18 cellular contexts compared by ENCODE assay signal in genomic region chr3:23112491-23112890, GRCh38.
DNase-seq lines count a peak whose midpoint lies in the region; ATAC-seq and TF ChIP-seq lines count a peak whose summit lies in the region.
"Had no signal": no experiment of that assay in that cellular context is flagged by ENCODE, and none has a peak within 500 bp of the region (broad histone marks: within the 10 kb centered on the region; RNA-seq: fewer than 3 reads in every experiment).

No MANE protein-coding gene starts in this region.

- H3K23me2 ChIP-seq in H9 (ENCODE audit: insufficient read length, low read depth, low read length, poor library complexity, severe bottlenecking), result no peaks in the 10 kb centered on the region

- peaks cover 2% of the 10 kb centered on the region; the same call in 1 of the 2 replicates for H3K4me1 ChIP-seq in H9 (ENCODE audit: insufficient read depth, low read length)
- peaks cover 0 to 5% of the 10 kb centered on the region in 2 donors for H3K4me1 ChIP-seq in esophagus (ENCODE audit: control insufficient read depth in 2 of 2, insufficient read depth in 2 of 2, low read length in 1 of 2)
- peaks cover 7% of the 10 kb centered on the region for H3K4me1 ChIP-seq in psoas muscle

- TF ChIP-seq CTCF in H9 (conservative IDR thresholded peaks at IDR 0.05) (no peak), psoas muscle (IDR thresholded peaks at IDR 0.05) (no peak)

- no peak overlapping the region for H2BK12ac ChIP-seq in H9 (ENCODE audit: insufficient read length, low read depth, low read length)

- H3K4me3 ChIP-seq in esophagus (ENCODE audit: low read depth in 1 of 2, low read length in 2 of 2) (no peak overlapping the region), psoas muscle (no peak overlapping the region)
- H3K4me3 ChIP-seq: spleen had no signal

- H3K27me3 ChIP-seq in H9 (ENCODE audit: insufficient read depth, low read length), result no peaks in the 10 kb centered on the region
- H3K27me3 ChIP-seq in esophagus (ENCODE audit: control insufficient read depth in 1 of 2, insufficient read depth in 2 of 2, low read length in 2 of 2), result no peaks in the 10 kb centered on the region
- no peaks in the 10 kb centered on the region for H3K27me3 ChIP-seq in psoas muscle (ENCODE audit: insufficient read depth in 3 of 3, low read length in 2 of 3)
- H3K27me3 ChIP-seq: brain microvascular endothelial cell, spleen had no signal

- H2BK120ac ChIP-seq in H9 (ENCODE audit: low read depth, low read length, poor library complexity, severe bottlenecking), result no peak overlapping the region

- H3K4me1 Mint-ChIP-seq in H9, result peaks cover 11% of the 10 kb centered on the region in 2 experiments

- no peaks in the 10 kb centered on the region for H4K20me1 ChIP-seq in H9 (ENCODE audit: control insufficient read depth, insufficient read depth, insufficient read length)

- H2AK5ac ChIP-seq in H9 (ENCODE audit: insufficient read length, low read length), result no peak overlapping the region

- H3T11ph ChIP-seq in H9 (ENCODE audit: low read length), result no peak overlapping the region

- H3K79me2 ChIP-seq in H9 (ENCODE audit: insufficient read depth, low read length), result no peaks in the 10 kb centered on the region

- no CpG with 5 or more reads among the region's 1 CpG for WGBS in H9 (ENCODE audit: extremely low coverage, insufficient read length, low lambda C conversion rate)
- 49 to 67% methylated on average over 1 of the region's 1 CpG for WGBS in esophagus, 2 donors
- WGBS in psoas muscle, 3 donors, result 64 to 79% (median 75%) methylated on average over 1 of the region's 1 CpG

- H3K4me3 Mint-ChIP-seq in H9, result no peak overlapping the region
- H3K4me3 Mint-ChIP-seq: activated CD8-positive, alpha-beta T cell treated with anti-CD3 and anti-CD28 coated beads, Interleukin-2, amount 10 ng/mL, durations not matched to agents 7 days and 5 days; activated naive CD8-positive, alpha-beta T cell treated with anti-CD3 and anti-CD28 coated beads, Interleukin-2, amount 10 ng/mL, durations not matched to agents 7 days and 5 days; activated T-cell treated with anti-CD3 and anti-CD28 coated beads, Interleukin-2, amount 50 U/mL, for 72 hours; naive B cell had no signal

- H3K9me3 ChIP-seq in H9 (ENCODE audit: control insufficient read depth, low read depth, low read length), result no peaks in the 10 kb centered on the region
- H3K9me3 ChIP-seq in esophagus (ENCODE audit: control insufficient read depth in 2 of 2, insufficient read depth in 1 of 2, low read depth in 1 of 2, low read length in 1 of 2), result no peaks in the 10 kb centered on the region
- H3K9me3 ChIP-seq in psoas muscle, result peaks cover 3% of the 10 kb centered on the region
- H3K9me3 ChIP-seq: spleen had no signal

- H3K9me3 Mint-ChIP-seq in H9, result peaks cover 0 to 3% of the 10 kb centered on the region in 2 experiments; a peak in 1 of 5 replicates
- H3K9me3 Mint-ChIP-seq: activated naive CD8-positive, alpha-beta T cell treated with anti-CD3 and anti-CD28 coated beads, Interleukin-2, amount 10 ng/mL, durations not matched to agents 7 days and 5 days; activated T-cell treated with anti-CD3 and anti-CD28 coated beads, Interleukin-2, amount 50 U/mL, for 72 hours; naive B cell had no signal

- peak overlapping the region; percentile 69 for H2BK5ac ChIP-seq in H9 (ENCODE audit: insufficient read length, low read length)

- H3K4ac ChIP-seq in H9 (ENCODE audit: low read depth, low read length), result no peak overlapping the region

- H3K27ac Mint-ChIP-seq in H9, result no peak overlapping the region
- H3K27ac Mint-ChIP-seq: activated CD8-positive, alpha-beta T cell treated with anti-CD3 and anti-CD28 coated beads, Interleukin-2, amount 10 ng/mL, durations not matched to agents 7 days and 5 days; activated naive CD8-positive, alpha-beta T cell treated with anti-CD3 and anti-CD28 coated beads, Interleukin-2, amount 10 ng/mL, durations not matched to agents 7 days and 5 days; activated T-cell treated with anti-CD3 and anti-CD28 coated beads, Interleukin-2, amount 50 U/mL, for 72 hours had no signal

- H3K18ac ChIP-seq in H9 (ENCODE audit: insufficient read length, low read depth, low read length), result no peak overlapping the region

- H4K91ac ChIP-seq in H9 (ENCODE audit: insufficient read length, low read depth, low read length), result no peak overlapping the region

- intact Hi-C loops in psoas muscle (cut with DNase I), result no loop called here

- H3K23ac ChIP-seq in H9 (ENCODE audit: insufficient read length, low read depth, low read length), result no peak overlapping the region

- H2BK20ac ChIP-seq in H9 (ENCODE audit: low read depth, low read length, poor library complexity, severe bottlenecking), result no peak overlapping the region

- H3K4me2 ChIP-seq in H9 (ENCODE audit: insufficient read depth, insufficient read length, low read length), result no peak overlapping the region

- ATAC-seq in psoas muscle (peak; percentile 65 to 88 (median 76)), GM19397 (IDR thresholded peaks at IDR 0.05; ENCODE audit: unreplicated experiment) (no peak), HG03442 (IDR thresholded peaks at IDR 0.05; ENCODE audit: unreplicated experiment) (no peak)
- ATAC-seq: activated CD8-positive, alpha-beta T cell treated with anti-CD3 and anti-CD28 coated beads, Interleukin-2, amount 10 ng/mL, durations not matched to agents 7 days and 5 days; activated T-cell treated with anti-CD3 and anti-CD28 coated beads, Interleukin-2, amount 50 U/mL, for 72 hours had no signal

- H3K14ac ChIP-seq in H9 (ENCODE audit: insufficient read depth, low read length), result 0 out of 2 replicates have a peak overlapping the region, but pooled peaks have one; percentile 55

- H3K27ac ChIP-seq in H9 (ENCODE audit: insufficient read length, low read depth, low read length) (no peak overlapping the region), esophagus (ENCODE audit: low read depth in 2 of 2, low read length in 1 of 2) (peak overlapping the region; percentile 34 to 70), psoas muscle (no peak overlapping the region)
- H3K27ac ChIP-seq: brain microvascular endothelial cell, spleen had no signal

- H3K79me1 ChIP-seq in H9 (ENCODE audit: insufficient read depth, low read depth, low read length, poor library complexity, severe bottlenecking), result no peaks in the 10 kb centered on the region

- no peak overlapping the region for H3K9ac ChIP-seq in H9 (ENCODE audit: extremely low read depth, insufficient read length, low read length)

- H3K36me3 ChIP-seq in esophagus (ENCODE audit: control insufficient read depth in 2 of 2, insufficient read depth in 2 of 2, low read length in 1 of 2), result no peaks in the 10 kb centered on the region
- no peaks in the 10 kb centered on the region for H3K36me3 ChIP-seq in psoas muscle (ENCODE audit: insufficient read depth in 1 of 2, low read depth in 1 of 2)
- H3K36me3 ChIP-seq: brain microvascular endothelial cell, spleen had no signal

- no peak overlapping the region for H2AFZ ChIP-seq in H9 (ENCODE audit: low read length)

- no peak overlapping the region for H2BK15ac ChIP-seq in H9 (ENCODE audit: low read depth, low read length)

- H3K56ac ChIP-seq in H9 (ENCODE audit: insufficient read length, low read depth, low read length), result no peak overlapping the region

- DNase-seq in H9 (peak; percentile 60), OCI-M1 (lab: John Stamatoyannopoulos, UW) (peak; percentile 52), psoas muscle (peak in 1 of 2 donors; percentile 25), A172 (ENCODE audit: low spot score) (no peak)
- DNase-seq: activated CD4-positive, CD25-positive, alpha-beta regulatory T cell; activated CD8-positive, alpha-beta T cell treated with anti-CD3 and anti-CD28 coated beads, Interleukin-2, amount 10 ng/mL, durations not matched to agents 7 days and 5 days; activated naive CD8-positive, alpha-beta T cell treated with anti-CD3 and anti-CD28 coated beads, Interleukin-2, amount 10 ng/mL, durations not matched to agents 7 days and 5 days; activated T-cell treated with anti-CD3 and anti-CD28 coated beads, Interleukin-2, amount 50 U/mL, for 72 hours; brain microvascular endothelial cell; DMS 273 treated with DMSO at 0.1 percent for 48 hours; naive B cell; NCI-H1694; NCI-H446; SHP77 treated with DMSO at 0.1 percent for 48 hours; spleen had no signal

- no peaks in the 10 kb centered on the region for H3K27me3 Mint-ChIP-seq in H9 (ENCODE audit: low read depth)

- no peak overlapping the region for H4K5ac ChIP-seq in H9 (ENCODE audit: insufficient read length, low read depth, low read length)

- H4K8ac ChIP-seq in H9 (replicated peaks; ENCODE audit: insufficient read length, low read depth, low read length), result no peak overlapping the region

- no peaks in the 10 kb centered on the region for H3K36me3 Mint-ChIP-seq in H9 (ENCODE audit: insufficient read depth in 1 of 3, low read depth in 3 of 3)
- H3K36me3 Mint-ChIP-seq: activated naive CD8-positive, alpha-beta T cell treated with anti-CD3 and anti-CD28 coated beads, Interleukin-2, amount 10 ng/mL, durations not matched to agents 7 days and 5 days; naive B cell had no signal

Comparison
In these comparisons a context has a peak if more than half of its experiments do, and no peak if none do; other contexts are left out.
1. H3K27ac ChIP-seq: peak in esophagus (2 of 2); none in H9 (single experiment) and psoas muscle (single experiment).
2. ATAC-seq: peak in psoas muscle (4 of 4); none in GM19397 (single experiment) and HG03442 (single experiment).